8 cellular contexts compared by ENCODE assay signal in genomic region chr15:90818251-90819210, GRCh38. TPM values are rescaled to one million over a fixed set of nuclear protein-coding genes. Genes with fewer than 3 reads are reported as not detected.
DNase-seq lines count a peak whose midpoint lies in the region; ATAC-seq and TF ChIP-seq lines count a peak whose summit lies in the region.

No MANE protein-coding gene starts in this region.

- no peak overlapping the region for H3K4me3 Mint-ChIP-seq in activated naive CD4-positive, alpha-beta T cell treated with anti-CD3 and anti-CD28 coated beads, Interleukin-2, amount 10 ng/mL, durations not matched to agents 7 days and 5 days
- peak overlapping the region in 3 of 10 donors; percentile 29 to 79 (median 50) for H3K4me3 Mint-ChIP-seq in naive thymus-derived CD4-positive, alpha-beta T cell

- no peaks in the 10 kb centered on the region for H3K9me3 Mint-ChIP-seq in activated naive CD4-positive, alpha-beta T cell treated with anti-CD3 and anti-CD28 coated beads, Interleukin-2, amount 10 ng/mL, durations not matched to agents 7 days and 5 days
- H3K9me3 Mint-ChIP-seq in naive thymus-derived CD4-positive, alpha-beta T cell, result no peaks in the 10 kb centered on the region

- no peaks in the 10 kb centered on the region for H3K27me3 Mint-ChIP-seq in activated naive CD4-positive, alpha-beta T cell treated with anti-CD3 and anti-CD28 coated beads, Interleukin-2, amount 10 ng/mL, durations not matched to agents 7 days and 5 days
- H3K27me3 Mint-ChIP-seq in naive thymus-derived CD4-positive, alpha-beta T cell, result no peaks in the 10 kb centered on the region

- H3K9me3 ChIP-seq in AG04450 (ENCODE audit: control insufficient read depth, insufficient read depth, low read length), result no peaks in the 10 kb centered on the region; the same call in 1 of the 2 replicates
- no peaks in the 10 kb centered on the region for H3K9me3 ChIP-seq in naive thymus-derived CD4-positive, alpha-beta T cell (ENCODE audit: control insufficient read depth in 2 of 3, low read length in 3 of 3)

- H3K36me3 ChIP-seq in naive thymus-derived CD4-positive, alpha-beta T cell (ENCODE audit: control insufficient read depth in 2 of 3, insufficient read depth in 3 of 3, low read length in 3 of 3), result no peaks in the 10 kb centered on the region

- POLR2A ChIA-PET in AG04450 (lab: Yijun Ruan, JAX), result interaction anchor here (0.7 kb wide), 1 partner anchor 29 kb away, joined by 5 read pairs; no protein-coding TSS in a partner anchor
- POLR2A ChIA-PET in naive thymus-derived CD4-positive, alpha-beta T cell (lab: Charles Lee), result no interaction called here

- intact Hi-C loops in naive thymus-derived CD4-positive, alpha-beta T cell (cut with micrococcal nuclease), result loop anchor here (1.0 to 5.0 kb wide), 6 partner anchors 34 to 156 kb away; partner anchors contain the start of gene BLM (in 1 of the 2)

- TF ChIP-seq CTCF in AG04450 (IDR thresholded peaks at IDR 0.05; ENCODE audit: low read depth, low read length), result peak; percentile 30

- CTCF ChIA-PET in AG04450 (lab: Charles Lee), result no interaction called here
- CTCF ChIA-PET in activated naive CD4-positive, alpha-beta T cell treated with anti-CD3 and anti-CD28 coated beads, Interleukin-2, amount 10 ng/mL, durations not matched to agents 7 days and 5 days (lab: Charles Lee), result interaction anchor here (0.6 to 3.3 kb wide), 11 partner anchors 10 to 169 kb away, joined by 3 to 19 read pairs (median 5); partner anchors contain the start of gene HDDC3
- CTCF ChIA-PET in naive thymus-derived CD4-positive, alpha-beta T cell (lab: Charles Lee), result interaction anchor here (0.6 to 0.9 kb wide), 2 partner anchors 21 to 741 kb away, joined by 3 to 5 read pairs; no protein-coding TSS in a partner anchor

- peaks cover 0 to 12% of the 10 kb centered on the region in 2 donors for H3K4me1 ChIP-seq in naive thymus-derived CD4-positive, alpha-beta T cell (ENCODE audit: control insufficient read depth in 2 of 2, insufficient read depth in 2 of 2, low read length in 2 of 2)

- ATAC-seq in GM19395 (IDR thresholded peaks at IDR 0.05; ENCODE audit: unreplicated experiment) (peak; percentile 66), HG03521 (IDR thresholded peaks at IDR 0.05; ENCODE audit: unreplicated experiment) (no peak), GM21723 (IDR thresholded peaks at IDR 0.05; ENCODE audit: unreplicated experiment) (no peak), GM21360 (IDR thresholded peaks at IDR 0.05; ENCODE audit: unreplicated experiment) (no peak)
- ATAC-seq in naive thymus-derived CD4-positive, alpha-beta T cell, result peak; percentile 68

- H3K4me3 ChIP-seq in AG04450 (ENCODE audit: low read depth, low read length), result no peak overlapping the region
- no peak overlapping the region for H3K4me3 ChIP-seq in naive thymus-derived CD4-positive, alpha-beta T cell (ENCODE audit: low read length)

- H3K27ac Mint-ChIP-seq in activated naive CD4-positive, alpha-beta T cell treated with anti-CD3 and anti-CD28 coated beads, Interleukin-2, amount 10 ng/mL, durations not matched to agents 7 days and 5 days, result peak overlapping the region; percentile 83
- peak overlapping the region in 5 of 9 donors; percentile 31 to 94 (median 55) for H3K27ac Mint-ChIP-seq in naive thymus-derived CD4-positive, alpha-beta T cell

- DNase-seq in AG04450 (ENCODE audit: low read depth, low spot score) (no peak), NCI-H345 (lab: John Stamatoyannopoulos, UW) (peak; percentile 81)
- peak; percentile 41 for DNase-seq in activated naive CD4-positive, alpha-beta T cell treated with anti-CD3 and anti-CD28 coated beads, Interleukin-2, amount 10 ng/mL, durations not matched to agents 7 days and 5 days
- DNase-seq in naive thymus-derived CD4-positive, alpha-beta T cell, result peak in 2 of 9 donors; percentile 13 to 21

- H3K27me3 ChIP-seq in AG04450 (ENCODE audit: control insufficient read depth, insufficient read depth, low read length), result peaks cover 2% of the 10 kb centered on the region
- H3K27me3 ChIP-seq in naive thymus-derived CD4-positive, alpha-beta T cell (ENCODE audit: control insufficient read depth in 2 of 2, insufficient read depth in 2 of 2, low read length in 2 of 2), result no peaks in the 10 kb centered on the region

- H3K27ac ChIP-seq in AG04450 (ENCODE audit: low read depth, low read length), result no peak overlapping the region
- no peak overlapping the region for H3K27ac ChIP-seq in naive thymus-derived CD4-positive, alpha-beta T cell (ENCODE audit: low read depth, low read length)

- H3K36me3 Mint-ChIP-seq in activated naive CD4-positive, alpha-beta T cell treated with anti-CD3 and anti-CD28 coated beads, Interleukin-2, amount 10 ng/mL, durations not matched to agents 7 days and 5 days, result peaks cover 21% of the 10 kb centered on the region
- H3K36me3 Mint-ChIP-seq in naive thymus-derived CD4-positive, alpha-beta T cell, result peaks cover 0 to 18% (median 0%) of the 10 kb centered on the region in 5 donors

- H3K4me1 Mint-ChIP-seq in activated naive CD4-positive, alpha-beta T cell treated with anti-CD3 and anti-CD28 coated beads, Interleukin-2, amount 10 ng/mL, durations not matched to agents 7 days and 5 days, result peaks cover 67% of the 10 kb centered on the region
- peaks cover 0 to 76% (median 10%) of the 10 kb centered on the region in 7 donors for H3K4me1 Mint-ChIP-seq in naive thymus-derived CD4-positive, alpha-beta T cell

RNA-seq across cellular contexts. Expression of gene FURIN, which starts 49.9 kb away (rescaled TPM):
- polyA plus RNA-seq in AG04450 (2011; rRNA removed), result 14.0 and 21.5 TPM in 2 replicates
- polyA minus RNA-seq in AG04450 (2011; rRNA and poly(A)+ RNA removed), result 22.6 and 38.5 TPM in 2 replicates
- total RNA-seq in naive thymus-derived CD4-positive, alpha-beta T cell, result 100 to 1,000 TPM in 1 of 5 experiments, 10 to 100 TPM in 4; 31.8 to 516 (median 58.9) TPM
- polyA plus RNA-seq in naive thymus-derived CD4-positive, alpha-beta T cell, result 1 to 10 TPM; 2.0 to 4.0 TPM

Comparison
In these comparisons a context has a peak if more than half of its experiments do, and no peak if none do; other contexts are left out.
1. ATAC-seq: peak in GM19395 (single experiment) and naive thymus-derived CD4-positive, alpha-beta T cell (single experiment); none in HG03521 (single experiment), GM21723 (single experiment) and GM21360 (single experiment).